ENCODE assay signal across 29 cellular contexts in the genomic region with DNA sequence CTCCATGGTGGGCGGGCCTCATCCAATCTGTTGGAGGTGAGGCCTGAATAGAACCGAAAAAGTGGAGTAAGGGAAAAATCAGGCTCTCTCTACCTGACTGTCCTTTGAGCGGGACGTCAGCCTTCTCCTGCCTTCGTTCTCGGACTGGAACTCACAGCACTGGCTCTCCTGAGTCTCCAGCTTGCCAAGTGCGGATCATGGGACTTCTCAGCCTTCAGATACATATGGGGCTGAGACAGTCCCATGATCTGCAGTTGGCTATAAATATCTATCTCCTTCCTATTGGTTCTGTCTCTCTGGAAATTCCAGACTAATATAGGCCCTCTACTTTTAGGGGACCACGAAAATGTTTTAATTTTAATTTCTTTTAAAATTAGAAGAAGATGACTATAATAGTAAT. TPM values are rescaled to one million over a fixed set of nuclear protein-coding genes. Genes with fewer than 3 reads are reported as not detected.
"Had no signal": no experiment of that assay in that cellular context is flagged by ENCODE, and none has a peak within 500 bp of the region (broad histone marks: within the 10 kb centered on the region; RNA-seq: fewer than 3 reads in every experiment).

No MANE protein-coding gene starts in this region.

- H3K36me3 Mint-ChIP-seq: activated naive CD4-positive, alpha-beta T cell treated with anti-CD3 and anti-CD28 coated beads, Interleukin-2, amount 50 U/mL, for 24 hours; brain; WTC11 had no signal

- H3K9me3 ChIP-seq: adrenal gland, SJCRH30 had no signal

- H3K9me3 Mint-ChIP-seq: activated CD4-positive, alpha-beta T cell treated with anti-CD3 and anti-CD28 coated beads, Interleukin-2, amount 10 ng/mL, durations not matched to agents 7 days and 5 days; activated naive CD4-positive, alpha-beta T cell treated with anti-CD3 and anti-CD28 coated beads, Interleukin-2, amount 50 U/mL, for 24 hours; activated T-cell treated with anti-CD3 and anti-CD28 coated beads, Interleukin-2, amount 50 U/mL, for 24 hours; activated T-helper 2 cell treated with anti-CD3 and anti-CD28 coated beads, Interferon-gamma antibody, Interleukin-2, Interleukin-4, amounts not matched to agents 10 μg/mL and 5 μg/mL and 100 μg/mL, durations not matched to agents 14 hours and 24 hours and 36 hours; WTC11 had no signal

- H3K27ac ChIP-seq: adrenal gland, KMS-11, PC-9, RWPE1, SJCRH30, SK-N-MC had no signal

- H3K4me3 ChIP-seq: adrenal gland, PC-9, SJCRH30, SK-N-MC had no signal

- H3K36me3 ChIP-seq: adrenal gland, SJCRH30 had no signal

- ATAC-seq: activated CD4-positive, alpha-beta T cell treated with anti-CD3 and anti-CD28 coated beads for 36 hours; activated CD4-positive, CD25-positive, alpha-beta regulatory T cell treated with anti-CD3 and anti-CD28 coated beads, Interleukin-2, amount 50 U/mL, for 24 hours; activated CD8-positive, alpha-beta T cell treated with anti-CD3 and anti-CD28 coated beads, Interleukin-2, amount 10 ng/mL, durations not matched to agents 7 days and 5 days; WTC11 had no signal

- H3K4me3 Mint-ChIP-seq: activated CD4-positive, alpha-beta T cell treated with anti-CD3 and anti-CD28 coated beads for 36 hours; activated CD4-positive, alpha-beta T cell treated with anti-CD3 and anti-CD28 coated beads, Interleukin-2, amount 10 ng/mL, durations not matched to agents 7 days and 5 days; activated CD8-positive, alpha-beta T cell treated with anti-CD3 and anti-CD28 coated beads, Interleukin-2, amount 10 ng/mL, durations not matched to agents 7 days and 5 days; activated naive CD4-positive, alpha-beta T cell treated with anti-CD3 and anti-CD28 coated beads, Interleukin-2, amount 50 U/mL, for 24 hours; activated T-cell treated with anti-CD3 and anti-CD28 coated beads, Interleukin-2, amount 50 U/mL, for 24 hours; brain; WTC11 had no signal

- H3K27ac Mint-ChIP-seq: activated CD4-positive, alpha-beta T cell treated with anti-CD3 and anti-CD28 coated beads for 36 hours; activated CD4-positive, alpha-beta T cell treated with anti-CD3 and anti-CD28 coated beads, Interleukin-2, amount 10 ng/mL, durations not matched to agents 7 days and 5 days; activated CD8-positive, alpha-beta T cell treated with anti-CD3 and anti-CD28 coated beads, Interleukin-2, amount 10 ng/mL, durations not matched to agents 7 days and 5 days; activated naive CD4-positive, alpha-beta T cell treated with anti-CD3 and anti-CD28 coated beads, Interleukin-2, amount 50 U/mL, for 24 hours; activated T-cell treated with anti-CD3 and anti-CD28 coated beads, Interleukin-2, amount 50 U/mL, for 24 hours; activated T-helper 2 cell treated with anti-CD3 and anti-CD28 coated beads, Interferon-gamma antibody, Interleukin-2, Interleukin-4, amounts not matched to agents 10 μg/mL and 5 μg/mL and 100 μg/mL, durations not matched to agents 14 hours and 24 hours and 36 hours had no signal

- H3K27me3 ChIP-seq: adrenal gland, SJCRH30 had no signal

- H3K4me1 ChIP-seq: SJCRH30 had no signal

- H3K4me1 Mint-ChIP-seq: activated CD4-positive, alpha-beta T cell treated with anti-CD3 and anti-CD28 coated beads for 36 hours; activated CD4-positive, alpha-beta T cell treated with anti-CD3 and anti-CD28 coated beads, Interleukin-2, amount 10 ng/mL, durations not matched to agents 7 days and 5 days; activated naive CD4-positive, alpha-beta T cell treated with anti-CD3 and anti-CD28 coated beads, Interleukin-2, amount 50 U/mL, for 24 hours had no signal

- DNase-seq: activated CD4-positive, alpha-beta T cell treated with anti-CD3 and anti-CD28 coated beads for 36 hours; activated CD4-positive, alpha-beta T cell treated with anti-CD3 and anti-CD28 coated beads, Interleukin-2, amount 10 ng/mL, durations not matched to agents 7 days and 5 days; activated CD4-positive, alpha-beta T cell treated with anti-CD3 and anti-CD28 coated beads, Interleukin-2, amount 50 U/mL, for 48 hours; activated CD8-positive, alpha-beta T cell treated with anti-CD3 and anti-CD28 coated beads, Interleukin-2, amount 10 ng/mL, durations not matched to agents 7 days and 5 days; activated gamma-delta T cell; activated naive CD4-positive, alpha-beta T cell treated with Interleukin-2 at 50 U/mL for 16 hours; activated T-cell treated with anti-CD3 and anti-CD28 coated beads, Interleukin-2, amount 50 U/mL, for 24 hours; adrenal gland; central memory CD4-positive, alpha-beta T cell; NCI-H1092 treated with DMSO at 0.1 percent for 48 hours; NCI-H146; NCI-H187; NCI-H2107; NCI-H2171; NCI-H510A; NCI-H526; NCI-H748 treated with DMSO at 0.1 percent for 48 hours; PC-9; SJCRH30 had no signal

RNA-seq across cellular contexts. Expression of a gene that starts 29.7 kb away (rescaled TPM):
- total RNA-seq: activated CD8-positive, alpha-beta T cell treated with anti-CD3 and anti-CD28 coated beads, Interleukin-2, amount 10 ng/mL, durations not matched to agents 7 days and 5 days; OCI-LY7; SJCRH30 had no signal

RNA-seq across cellular contexts. Expression of a gene that starts 46.8 kb away (rescaled TPM):
- total RNA-seq: LHCN-M2, SJCRH30 had no signal
